ENCODE assay signal across 10 cellular contexts in the genomic region with DNA sequence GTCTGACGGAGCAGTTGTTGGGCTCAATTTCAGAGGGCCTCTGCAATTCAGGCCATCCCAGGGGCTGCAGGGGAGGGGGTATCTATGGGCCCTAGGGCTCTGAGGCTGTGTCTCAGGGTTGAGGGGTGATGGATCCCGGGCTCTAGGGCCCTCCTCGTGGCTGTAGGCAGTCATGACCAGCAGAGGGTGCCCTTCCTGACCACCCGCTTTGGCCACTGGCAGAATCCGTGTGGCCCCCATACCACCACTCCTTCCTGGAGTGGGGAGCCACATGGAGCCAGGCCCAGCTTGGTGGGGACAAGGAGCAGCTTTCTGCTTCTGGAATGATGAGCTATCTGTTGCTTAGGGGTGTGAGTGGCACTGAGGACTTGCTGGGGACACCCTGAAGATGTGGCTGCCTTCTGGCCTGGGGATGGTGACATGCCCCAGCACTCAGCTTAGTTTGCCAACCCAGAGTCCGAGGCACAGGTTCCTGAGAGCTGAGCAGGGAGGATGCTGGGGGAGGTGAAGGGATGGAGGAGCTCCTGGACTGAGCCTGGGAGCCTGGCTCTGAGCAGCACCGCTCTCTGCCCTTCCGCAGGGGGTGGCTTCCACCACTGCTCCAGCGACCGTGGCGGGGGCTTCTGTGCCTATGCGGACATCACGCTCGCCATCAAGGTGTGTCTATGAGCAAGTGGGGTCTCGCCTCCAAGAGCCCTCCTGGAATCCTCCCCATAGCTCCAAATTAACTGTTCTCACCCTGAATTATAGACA. TPM values are rescaled to one million over a fixed set of nuclear protein-coding genes. Genes with fewer than 3 reads are reported as not detected.
DNase-seq lines count a peak whose midpoint lies in the region; ATAC-seq, FAIRE-seq and TF ChIP-seq lines count a peak whose summit lies in the region.
"Had no signal": no experiment of that assay in that cellular context is flagged by ENCODE, and none has a peak within 500 bp of the region (broad histone marks: within the 10 kb centered on the region; RNA-seq: fewer than 3 reads in every experiment).

No MANE protein-coding gene starts in this region.

- peaks cover 10% of the 10 kb centered on the region for H3K4me1 ChIP-seq in neural progenitor cell
- H3K4me1 ChIP-seq: HAP-1 had no signal

- no peak for ATAC-seq in HG02588 (IDR thresholded peaks at IDR 0.05; ENCODE audit: unreplicated experiment)
- no peak for ATAC-seq in GM21423 (IDR thresholded peaks at IDR 0.05; ENCODE audit: unreplicated experiment)

- H3K79me2 ChIP-seq in neural progenitor cell (ENCODE audit: low read depth) = no peaks in the 10 kb centered on the region

- DNase-seq in ELF-1 (ENCODE audit: low read depth, low spot score) (peak; percentile 67), HTR-8/SVneo (ENCODE audit: insufficient read length, low spot score) (peak; percentile 59), chondrocyte (ENCODE audit: low spot score) (peak; percentile 87), neural progenitor cell (ENCODE audit: low spot score) (peak; percentile 69), Ammon's horn (ENCODE audit: low spot score) (no peak), NCI-H2171 (lab: John Stamatoyannopoulos, UW) (no peak)
- DNase-seq: stimulated activated naive CD4-positive, alpha-beta T cell treated with Interleukin-2 at 50 U/mL for 16 hours had no signal

- TF ChIP-seq CTCF in chondrocyte (IDR thresholded peaks at IDR 0.05) = peak; percentile 81
- TF ChIP-seq CTCF in neural progenitor cell (IDR thresholded peaks at IDR 0.05) = peak; percentile 80

- H3K27ac Mint-ChIP-seq in chondrocyte (ENCODE audit: unreplicated experiment) = no peak overlapping the region
- H3K27ac Mint-ChIP-seq in neural progenitor cell = no peak overlapping the region

- H3K27me3 ChIP-seq in neural progenitor cell = no peaks in the 10 kb centered on the region

- no peak overlapping the region for H3K4me2 ChIP-seq in neural progenitor cell

- no peak overlapping the region for H3K4me3 Mint-ChIP-seq in chondrocyte (ENCODE audit: unreplicated experiment)
- no peak overlapping the region for H3K4me3 Mint-ChIP-seq in neural progenitor cell

- FAIRE-seq in HTR-8/SVneo (lab: Jason Lieb, UNC) = no peak

- H3K36me3 ChIP-seq in neural progenitor cell = no peaks in the 10 kb centered on the region
- H3K36me3 ChIP-seq: HAP-1 had no signal

- H4K20me1 ChIP-seq in neural progenitor cell (ENCODE audit: low read depth) = no peaks in the 10 kb centered on the region

- no peak overlapping the region for H3K4me3 ChIP-seq in neural progenitor cell
- H3K4me3 ChIP-seq: HAP-1 had no signal

- no peak overlapping the region for H3K27ac ChIP-seq in neural progenitor cell

- no peak overlapping the region for H2AFZ ChIP-seq in neural progenitor cell (replicated peaks)

- H3K9me3 Mint-ChIP-seq in chondrocyte (ENCODE audit: low read depth) (no peaks in the 10 kb centered on the region), neural progenitor cell (no peaks in the 10 kb centered on the region)

- H3K27me3 Mint-ChIP-seq in chondrocyte (ENCODE audit: low read depth) (no peaks in the 10 kb centered on the region), neural progenitor cell (ENCODE audit: insufficient read depth, low read depth) (peaks cover 5% of the 10 kb centered on the region)

- no peak overlapping the region for H3K9ac ChIP-seq in neural progenitor cell

- H3K4me1 Mint-ChIP-seq in chondrocyte (ENCODE audit: low read depth) (peaks cover 38% of the 10 kb centered on the region), neural progenitor cell (peaks cover 41% of the 10 kb centered on the region)

- H3K36me3 Mint-ChIP-seq in chondrocyte (ENCODE audit: low read depth) (peaks cover 2% of the 10 kb centered on the region), neural progenitor cell (peaks cover 2% of the 10 kb centered on the region)

- no peaks in the 10 kb centered on the region for H3K9me3 ChIP-seq in neural progenitor cell (ENCODE audit: low read depth)
- H3K9me3 ChIP-seq: HAP-1 had no signal

- H3F3A ChIP-seq in neural progenitor cell (ENCODE audit: low read depth) = no peaks in the 10 kb centered on the region

RNA-seq across cellular contexts. Expression of a gene that starts 20.2 kb away (rescaled TPM):
- total RNA-seq in chondrocyte (10.7 to 16.5 TPM (median 15.2 TPM) in 3 replicates), neural progenitor cell (ENCODE audit: low replicate concordance) (4.8 and 12.6 TPM in 2 replicates)

RNA-seq across cellular contexts. Expression of a gene that starts 48.6 kb away (rescaled TPM):
- total RNA-seq in chondrocyte (284 to 413 TPM (median 394 TPM) in 3 replicates), neural progenitor cell (ENCODE audit: low replicate concordance) (15.0 and 15.9 TPM in 2 replicates)

Comparison
In these comparisons a context has a peak if more than half of its experiments do, and no peak if none do; other contexts are left out.
1. DNase-seq: peak in ELF-1 (single experiment), HTR-8/SVneo (single experiment), chondrocyte (single experiment) and neural progenitor cell (single experiment); none in Ammon's horn (single experiment) and NCI-H2171 (single experiment).
2. RNA of a gene that starts 48.6 kb away (total RNA-seq): 284 to 413 TPM in chondrocyte; 15.0 to 15.9 TPM in neural progenitor cell; every median in the first group is over 10 times any median in the second.